26 cellular contexts compared by ENCODE assay signal in genomic region chr16:74302341-74302740, GRCh38.
"Had no signal": no experiment of that assay in that cellular context is flagged by ENCODE, and none has a peak within 500 bp of the region (broad histone marks: within the 10 kb centered on the region; RNA-seq: fewer than 3 reads in every experiment).

No MANE protein-coding gene starts in this region.

- H3K27ac Mint-ChIP-seq: mesothelial cell of epicardium, naive B cell had no signal

- H3K4me3 Mint-ChIP-seq: immature natural killer cell, mesothelial cell of epicardium, naive B cell had no signal

- H3K27me3 Mint-ChIP-seq: naive B cell had no signal

- H3K4me3 ChIP-seq: coronary artery, dorsolateral prefrontal cortex, esophagus muscularis mucosa, gastroesophageal sphincter, heart left ventricle, hepatocyte, lower lobe of right lung, mucosa of descending colon had no signal

- FAIRE-seq: colon, endothelial cell of umbilical vein, frontal cortex, kidney had no signal

- H3K4me1 ChIP-seq: foreskin keratinocyte had no signal

- H3K9me3 Mint-ChIP-seq: immature natural killer cell, mesothelial cell of epicardium, naive B cell had no signal

- H3K9me3 ChIP-seq: esophagus muscularis mucosa, gastroesophageal sphincter, heart left ventricle, lower lobe of right lung, mucosa of descending colon had no signal

- H3K4me2 ChIP-seq: hepatocyte had no signal

- DNase-seq: dermis blood vessel endothelial cell; dorsolateral prefrontal cortex; effector CD4-positive, alpha-beta T cell; effector memory CD4-positive, alpha-beta T cell; foreskin keratinocyte; heart left ventricle; hypothalamus; immature natural killer cell; islet precursor cell; kidney; kidney glomerular epithelial cell; left colon; left ventricle myocardium superior; lower lobe of right lung; mesenchymal stem cell; mucosa of descending colon; naive B cell had no signal

- H2AFZ ChIP-seq: hepatocyte had no signal

- ATAC-seq: foreskin keratinocyte, gastroesophageal sphincter, heart left ventricle, left colon, left lobe of liver, left ventricle myocardium superior, lower lobe of right lung, mucosa of descending colon had no signal

- H3K27me3 ChIP-seq: dorsolateral prefrontal cortex, esophagus muscularis mucosa, foreskin keratinocyte, gastroesophageal sphincter, heart left ventricle, hepatocyte had no signal

- H3K27ac ChIP-seq: coronary artery, dorsolateral prefrontal cortex, esophagus muscularis mucosa, foreskin keratinocyte, gastroesophageal sphincter, hepatocyte, lower lobe of right lung had no signal
